Comparison of ENCODE assay signal across 34 cellular contexts in genomic region chr12:118816296-118816695, GRCh38.
"Had no signal": no experiment of that assay in that cellular context is flagged by ENCODE, and none has a peak within 500 bp of the region (broad histone marks: within the 10 kb centered on the region; RNA-seq: fewer than 3 reads in every experiment).

No MANE protein-coding gene starts in this region.

- H3K4me2 ChIP-seq: KMS-11 had no signal

- DNase-seq: Karpas-422, Kasumi-1, MG63, MM.1S, MV-4-11, NCI-H1048, NCI-H1092, NCI-H1092 treated with DMSO at 0.1 percent for 48 hours, NCI-H1105, NCI-H1105 treated with DMSO at 0.1 percent for 48 hours, NCI-H1417, NCI-H1417 treated with DMSO at 0.1 percent for 48 hours, NCI-H1436, NCI-H1436 treated with DMSO at 0.1 percent for 48 hours, NCI-H1694, NCI-H1694 treated with DMSO at 0.1 percent for 48 hours, NCI-H187, NCI-H187 treated with DMSO at 0.1 percent for 48 hours, NCI-H1930, NCI-H2029, NCI-H2029 treated with DMSO at 0.1 percent for 48 hours, NCI-H2081, NCI-H2081 treated with DMSO at 0.1 percent for 48 hours, NCI-H2107, NCI-H2171, NCI-H2171 treated with DMSO at 0.1 percent for 48 hours, NCI-H2227 treated with DMSO at 0.1 percent for 48 hours, NCI-H226, NCI-H345, NCI-H446, NCI-H446 treated with DMSO at 0.1 percent for 48 hours, NCI-H510A, NCI-H510A treated with DMSO at 0.1 percent for 48 hours had no signal

- H3K27ac ChIP-seq: KMS-11 had no signal

- H3K9me3 ChIP-seq: MG63 had no signal

- H3K36me3 ChIP-seq: MG63 had no signal

- H3K27me3 ChIP-seq: MG63 had no signal

- H3K4me3 ChIP-seq: MG63 had no signal
